16 cellular contexts compared by ENCODE assay signal in genomic region chr17:29061036-29061435, GRCh38. TPM values are rescaled to one million over a fixed set of nuclear protein-coding genes. Genes with fewer than 3 reads are reported as not detected.
A peak's percentile ranks its signal among the peaks of the same experiment; 100 is the strongest.
DNase-seq lines count a peak whose midpoint lies in the region; ATAC-seq lines count a peak whose summit lies in the region.
"Had no signal": no experiment of that assay in that cellular context is flagged by ENCODE, and none has a peak within 500 bp of the region (broad histone marks: within the 10 kb centered on the region; RNA-seq: fewer than 3 reads in every experiment).

No MANE protein-coding gene starts in this region.

- peak; percentile 23 for DNase-seq in NCI-H2227 (lab: John Stamatoyannopoulos, UW; ENCODE audit: unreplicated experiment)
- peak in 12 of 61 donors; percentile 11 to 63 (median 24) for DNase-seq in caudate nucleus (lab: John Stamatoyannopoulos, UW)
- peak; percentile 55 for DNase-seq in islet precursor cell
- DNase-seq in superior temporal gyrus (ENCODE audit: extremely low spot score) = peak; percentile 18
- DNase-seq in CD1c-positive myeloid dendritic cell (ENCODE audit: extremely low spot score) = no peak
- DNase-seq in activated naive CD4-positive, alpha-beta T cell treated with anti-CD3 and anti-CD28 coated beads, Interleukin-2, amount 50 U/mL, for 72 hours (ENCODE audit: low spot score in 2 of 2) = no peak
- DNase-seq: activated B cell treated with CpG ODN at 0.5 μM for 24 hours; activated CD8-positive, alpha-beta memory T cell treated with anti-CD3 and anti-CD28 coated beads for 24 hours; adrenal gland; NCI-H2107; Peyer's patch; stimulated activated CD4-positive, alpha-beta T cell treated with anti-CD3 and anti-CD28 coated beads, Interleukin-4, amount 100 ng/mL, for 1 hour had no signal

- no peaks in the 10 kb centered on the region for H3K36me3 Mint-ChIP-seq in activated naive CD4-positive, alpha-beta T cell treated with anti-CD3 and anti-CD28 coated beads, Interleukin-2, amount 50 U/mL, for 72 hours

- no peaks in the 10 kb centered on the region for H3K9me3 Mint-ChIP-seq in activated naive CD4-positive, alpha-beta T cell treated with anti-CD3 and anti-CD28 coated beads, Interleukin-2, amount 50 U/mL, for 72 hours
- H3K9me3 Mint-ChIP-seq: activated B cell treated with CpG ODN at 0.5 μM for 24 hours; activated T-helper 2 cell treated with anti-CD3 and anti-CD28 coated beads, Interferon-gamma antibody, Interleukin-2, Interleukin-4, amounts not matched to agents 10 μg/mL and 5 μg/mL and 100 μg/mL, durations not matched to agents 14 hours and 24 hours and 36 hours had no signal

- no peak for ATAC-seq in activated naive CD4-positive, alpha-beta T cell treated with anti-CD3 and anti-CD28 coated beads, Interleukin-2, amount 50 U/mL, for 72 hours
- ATAC-seq in GM19467 (IDR thresholded peaks at IDR 0.05; ENCODE audit: unreplicated experiment) = no peak

- H3K27ac ChIP-seq in caudate nucleus (ENCODE audit: low read depth, low read length) = peak overlapping the region; percentile 63
- H3K27ac ChIP-seq: adrenal gland, Peyer's patch, thoracic aorta had no signal

- H3K27ac Mint-ChIP-seq in activated naive CD4-positive, alpha-beta T cell treated with anti-CD3 and anti-CD28 coated beads, Interleukin-2, amount 50 U/mL, for 72 hours = peak overlapping the region in 1 of 2 donors; percentile 34
- H3K27ac Mint-ChIP-seq: activated B cell treated with CpG ODN at 0.5 μM for 24 hours; activated T-helper 2 cell treated with anti-CD3 and anti-CD28 coated beads, Interferon-gamma antibody, Interleukin-2, Interleukin-4, amounts not matched to agents 10 μg/mL and 5 μg/mL and 100 μg/mL, durations not matched to agents 14 hours and 24 hours and 36 hours had no signal

RNA-seq across cellular contexts. Expression of gene PIPOX, which starts 18.1 kb away (rescaled TPM):
- total RNA-seq in activated naive CD4-positive, alpha-beta T cell treated with anti-CD3 and anti-CD28 coated beads, Interleukin-2, amount 50 U/mL, for 72 hours = 1 to 10 TPM; 3.0 to 8.8 TPM

RNA-seq across cellular contexts. Expression of gene SEZ6, which starts 55.2 kb away (rescaled TPM):
- under 1 TPM in 1 of 2 donors, not detected in 1; 0.43 TPM for total RNA-seq in activated naive CD4-positive, alpha-beta T cell treated with anti-CD3 and anti-CD28 coated beads, Interleukin-2, amount 50 U/mL, for 72 hours
- total RNA-seq: activated B cell treated with CpG ODN at 0.5 μM for 24 hours; activated T-helper 2 cell treated with anti-CD3 and anti-CD28 coated beads, Interferon-gamma antibody, Interleukin-2, Interleukin-4, amounts not matched to agents 10 μg/mL and 5 μg/mL and 100 μg/mL, durations not matched to agents 14 hours and 24 hours and 36 hours; endothelial cell of umbilical vein; thoracic aorta had no signal

Comparison
In these comparisons a context has a peak if more than half of its experiments do, and no peak if none do; other contexts are left out.
1. DNase-seq: peak in NCI-H2227 (single experiment), islet precursor cell (single experiment) and superior temporal gyrus (single experiment); none in CD1c-positive myeloid dendritic cell (single experiment) and activated naive CD4-positive, alpha-beta T cell treated with anti-CD3 and anti-CD28 coated beads, Interleukin-2, amount 50 U/mL, for 72 hours (0 of 2).